Comparison of ENCODE assay signal across 18 cellular contexts in the genomic region with DNA sequence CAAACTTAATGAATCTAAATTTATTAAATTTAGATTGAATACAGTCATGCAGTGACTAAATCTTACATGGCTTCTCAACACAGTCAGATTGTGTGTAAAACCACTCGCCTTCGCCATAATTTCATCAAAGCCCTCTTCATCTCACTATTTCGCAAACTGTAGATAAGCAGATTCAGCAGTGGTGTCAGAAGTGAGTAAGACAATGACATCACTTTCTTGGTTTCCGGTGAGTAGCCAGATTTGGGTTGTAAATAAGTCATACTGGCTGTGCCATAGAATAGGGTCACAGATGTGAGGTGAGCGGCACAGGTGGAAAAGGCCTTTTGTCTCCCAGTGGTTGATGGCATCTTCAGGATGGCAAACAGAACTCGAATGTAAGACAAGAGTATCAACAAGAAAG. TPM values are rescaled to one million over a fixed set of nuclear protein-coding genes. Genes with fewer than 3 reads are reported as not detected.
DNase-seq lines count a peak whose midpoint lies in the region; ATAC-seq, FAIRE-seq and TF ChIP-seq lines count a peak whose summit lies in the region.
"Had no signal": no experiment of that assay in that cellular context is flagged by ENCODE, and none has a peak within 500 bp of the region (broad histone marks: within the 10 kb centered on the region; RNA-seq: fewer than 3 reads in every experiment).

No MANE protein-coding gene starts in this region.

- H3K27me3 ChIP-seq in breast epithelium: no peaks in the 10 kb centered on the region
- H3K27me3 ChIP-seq: cardiac muscle cell, right atrium auricular region, vagina had no signal

- no peaks in the 10 kb centered on the region for H3K36me3 ChIP-seq in breast epithelium
- H3K36me3 ChIP-seq: cardiac muscle cell, right atrium auricular region, SJCRH30, vagina had no signal

- no peaks in the 10 kb centered on the region for H3K9me3 Mint-ChIP-seq in MCF 10A (ENCODE audit: unreplicated experiment)
- H3K9me3 Mint-ChIP-seq in activated T-helper 17 cell treated with anti-CD3 and anti-CD28 coated beads, Interleukin-2, amount 50 U/mL, for 72 hours: no peaks in the 10 kb centered on the region
- H3K9me3 Mint-ChIP-seq in stimulated activated effector memory CD8-positive, alpha-beta T cell treated with anti-CD3 and anti-CD28 coated beads, Interleukin-12 subunit alpha, Interleukin-12 subunit beta, amount 100 ng/mL, for 72 hours: no peaks in the 10 kb centered on the region

- POLR2A ChIA-PET in MCF 10A (lab: Yijun Ruan, JAX): no interaction called here

- ATAC-seq in activated T-helper 17 cell treated with anti-CD3 and anti-CD28 coated beads, Interleukin-2, amount 50 U/mL, for 72 hours (replicated peaks): peak; percentile 94
- ATAC-seq in stimulated activated effector memory CD8-positive, alpha-beta T cell treated with anti-CD3 and anti-CD28 coated beads, Interleukin-12 subunit alpha, Interleukin-12 subunit beta, amount 100 ng/mL, for 72 hours: peak; percentile 71

- BruUV-seq in MCF 10A (replicated peaks; lab: Mats Ljungman, UMichigan): no TSS peak

- TF ChIP-seq CTCF in MCF 10A (IDR thresholded peaks at IDR 0.05; ENCODE audit: unreplicated experiment): no peak
- TF ChIP-seq CTCF in breast epithelium (IDR thresholded peaks at IDR 0.05): no peak
- no peak for TF ChIP-seq CTCF in D721Med (IDR thresholded peaks at IDR 0.05; ENCODE audit: insufficient read depth, missing control alignments)

- no peak for TF ChIP-seq POLR2A in breast epithelium (IDR thresholded peaks at IDR 0.05)

- DNase-seq in MCF 10A (ENCODE audit: unreplicated experiment) (peak; percentile 17), breast epithelium (ENCODE audit: low spot score in 2 of 2) (no peak), GM03348 (ENCODE audit: low spot score) (no peak), D721Med (ENCODE audit: insufficient read length, low spot score) (no peak)
- no peak for DNase-seq in stimulated activated effector memory CD8-positive, alpha-beta T cell treated with anti-CD3 and anti-CD28 coated beads, Interleukin-12 subunit alpha, Interleukin-12 subunit beta, amount 100 ng/mL, for 72 hours (ENCODE audit: low spot score in 2 of 2)
- DNase-seq: activated CD4-positive, alpha-beta T cell treated with anti-CD3 and anti-CD28 coated beads for 1 hour; effector memory CD4-positive, alpha-beta T cell; GF-D8; NCI-H1417; NCI-H2227 treated with DMSO at 0.1 percent for 48 hours; SJCRH30 had no signal

- intact Hi-C loops in MCF 10A (cut with micrococcal nuclease) (no loop called here), breast epithelium (cut with DNase I; ENCODE audit: low total_unique reads) (no loop called here)

- no peaks in the 10 kb centered on the region for H3K27me3 Mint-ChIP-seq in MCF 10A (ENCODE audit: insufficient read depth, unreplicated experiment)
- peaks cover 42% of the 10 kb centered on the region for H3K27me3 Mint-ChIP-seq in activated T-helper 17 cell treated with anti-CD3 and anti-CD28 coated beads, Interleukin-2, amount 50 U/mL, for 72 hours

- no peaks in the 10 kb centered on the region for H3K4me1 ChIP-seq in breast epithelium
- H3K4me1 ChIP-seq: right atrium auricular region, SJCRH30, vagina had no signal

- no peak overlapping the region for H3K4me3 ChIP-seq in breast epithelium
- H3K4me3 ChIP-seq: cardiac muscle cell, right atrium auricular region, SJCRH30, vagina had no signal

- H3K4me3 Mint-ChIP-seq in MCF 10A (ENCODE audit: unreplicated experiment): no peak overlapping the region
- H3K4me3 Mint-ChIP-seq in activated T-helper 17 cell treated with anti-CD3 and anti-CD28 coated beads, Interleukin-2, amount 50 U/mL, for 72 hours: no peak overlapping the region
- H3K4me3 Mint-ChIP-seq in stimulated activated effector memory CD8-positive, alpha-beta T cell treated with anti-CD3 and anti-CD28 coated beads, Interleukin-12 subunit alpha, Interleukin-12 subunit beta, amount 100 ng/mL, for 72 hours: no peak overlapping the region
- H3K4me3 Mint-ChIP-seq: activated naive CD8-positive, alpha-beta T cell had no signal

- CTCF ChIA-PET in MCF 10A (lab: Yijun Ruan, JAX): no interaction called here

- no peak overlapping the region for H3K27ac Mint-ChIP-seq in MCF 10A (ENCODE audit: low read depth, unreplicated experiment)
- no peak overlapping the region for H3K27ac Mint-ChIP-seq in activated T-helper 17 cell treated with anti-CD3 and anti-CD28 coated beads, Interleukin-2, amount 50 U/mL, for 72 hours
- no peak overlapping the region for H3K27ac Mint-ChIP-seq in stimulated activated effector memory CD8-positive, alpha-beta T cell treated with anti-CD3 and anti-CD28 coated beads, Interleukin-12 subunit alpha, Interleukin-12 subunit beta, amount 100 ng/mL, for 72 hours
- H3K27ac Mint-ChIP-seq: activated naive CD8-positive, alpha-beta T cell had no signal

- H3K36me3 Mint-ChIP-seq in MCF 10A (ENCODE audit: insufficient read depth, unreplicated experiment): peaks cover 2% of the 10 kb centered on the region
- no peaks in the 10 kb centered on the region for H3K36me3 Mint-ChIP-seq in activated T-helper 17 cell treated with anti-CD3 and anti-CD28 coated beads, Interleukin-2, amount 50 U/mL, for 72 hours (ENCODE audit: low read depth)
- H3K36me3 Mint-ChIP-seq in stimulated activated effector memory CD8-positive, alpha-beta T cell treated with anti-CD3 and anti-CD28 coated beads, Interleukin-12 subunit alpha, Interleukin-12 subunit beta, amount 100 ng/mL, for 72 hours: no peaks in the 10 kb centered on the region
- H3K36me3 Mint-ChIP-seq: activated naive CD8-positive, alpha-beta T cell had no signal

- no peak overlapping the region for H3K27ac ChIP-seq in breast epithelium
- H3K27ac ChIP-seq: cardiac muscle cell, right atrium auricular region, SJCRH30, vagina had no signal

- no peaks in the 10 kb centered on the region for H3K9me3 ChIP-seq in breast epithelium
- H3K9me3 ChIP-seq: right atrium auricular region, SJCRH30, vagina had no signal

- no peaks in the 10 kb centered on the region for H3K4me1 Mint-ChIP-seq in MCF 10A (ENCODE audit: insufficient read depth, unreplicated experiment)
- H3K4me1 Mint-ChIP-seq in activated T-helper 17 cell treated with anti-CD3 and anti-CD28 coated beads, Interleukin-2, amount 50 U/mL, for 72 hours: no peaks in the 10 kb centered on the region
- no peaks in the 10 kb centered on the region for H3K4me1 Mint-ChIP-seq in stimulated activated effector memory CD8-positive, alpha-beta T cell treated with anti-CD3 and anti-CD28 coated beads, Interleukin-12 subunit alpha, Interleukin-12 subunit beta, amount 100 ng/mL, for 72 hours

- FAIRE-seq in D721Med (lab: Jason Lieb, UNC): no peak

RNA-seq across cellular contexts. Expression of a gene that starts 3.4 kb away (rescaled TPM):
- total RNA-seq in MCF 10A (2022) (not detected in 2 replicates), breast epithelium (not detected)
- total RNA-seq in activated T-helper 17 cell treated with anti-CD3 and anti-CD28 coated beads, Interleukin-2, amount 50 U/mL, for 72 hours: not detected
- total RNA-seq: cardiac muscle cell, mucosa of gallbladder, right atrium auricular region, SJCRH30, subcutaneous adipose tissue, vagina had no signal

RNA-seq across cellular contexts. Expression of a gene that starts 13.9 kb away (rescaled TPM):
- total RNA-seq in MCF 10A (2022) (not detected in 2 replicates), breast epithelium (not detected)
- total RNA-seq in activated T-helper 17 cell treated with anti-CD3 and anti-CD28 coated beads, Interleukin-2, amount 50 U/mL, for 72 hours: not detected
- total RNA-seq: cardiac muscle cell, mucosa of gallbladder, right atrium auricular region, SJCRH30, subcutaneous adipose tissue, vagina had no signal

RNA-seq across cellular contexts. Expression of a gene that starts 37.6 kb away (rescaled TPM):
- 0.42 and 1.3 TPM in 2 replicates for total RNA-seq in MCF 10A (2022)
- total RNA-seq in breast epithelium: not detected
- not detected for total RNA-seq in activated T-helper 17 cell treated with anti-CD3 and anti-CD28 coated beads, Interleukin-2, amount 50 U/mL, for 72 hours
- total RNA-seq: cardiac muscle cell, mucosa of gallbladder, right atrium auricular region, SJCRH30, subcutaneous adipose tissue, vagina had no signal

RNA-seq across cellular contexts. Expression of a gene that starts 59.5 kb away (rescaled TPM):
- total RNA-seq in MCF 10A (2022) (255 and 309 TPM in 2 replicates), breast epithelium (100 to 1,000 TPM; 145 to 180 (median 151) TPM)
- total RNA-seq in activated T-helper 17 cell treated with anti-CD3 and anti-CD28 coated beads, Interleukin-2, amount 50 U/mL, for 72 hours: 100 to 1,000 TPM; 320 to 342 TPM
